Comparison of ENCODE assay signal across 2 cellular contexts in the genomic region with DNA sequence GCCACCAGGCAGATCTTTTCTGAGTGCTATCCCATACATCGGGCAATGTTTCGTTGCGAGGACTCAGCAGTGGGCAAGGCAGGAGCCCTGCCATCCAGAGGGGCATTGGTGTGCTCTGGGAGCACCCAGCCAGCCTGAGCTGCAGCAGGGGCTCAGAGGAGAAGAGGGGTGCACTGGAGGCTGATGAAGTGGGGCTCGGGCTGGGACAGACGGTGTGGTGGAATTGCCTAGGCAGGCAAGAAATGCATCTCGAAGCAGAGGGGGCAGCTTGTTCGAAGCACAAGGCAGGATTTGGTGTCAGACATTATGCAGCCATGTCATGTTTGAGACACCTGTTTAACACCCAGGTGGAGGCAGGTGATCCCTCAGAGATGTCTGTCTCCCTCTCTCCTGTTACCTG.
TF ChIP-seq lines count a peak whose summit lies in the region.

No MANE protein-coding gene starts in this region.

TF ChIP-seq in IMR-90, 13 proteins besides CTCF, POLR2A, EP300 and RAD21:
- TF ChIP-seq FOS (IDR thresholded peaks at IDR 0.05; ENCODE audit: low read depth, low read length), result no peak
- TF ChIP-seq, protein P1, sequence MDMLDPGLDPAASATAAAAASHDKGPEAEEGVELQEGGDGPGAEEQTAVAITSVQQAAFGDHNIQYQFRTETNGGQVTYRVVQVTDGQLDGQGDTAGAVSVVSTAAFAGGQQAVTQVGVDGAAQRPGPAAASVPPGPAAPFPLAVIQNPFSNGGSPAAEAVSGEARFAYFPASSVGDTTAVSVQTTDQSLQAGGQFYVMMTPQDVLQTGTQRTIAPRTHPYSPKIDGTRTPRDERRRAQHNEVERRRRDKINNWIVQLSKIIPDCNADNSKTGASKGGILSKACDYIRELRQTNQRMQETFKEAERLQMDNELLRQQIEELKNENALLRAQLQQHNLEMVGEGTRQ (IDR thresholded peaks at IDR 0.05; ENCODE audit: low read depth, low read length), result no peak
- TF ChIP-seq RCOR1 (IDR thresholded peaks at IDR 0.05; ENCODE audit: insufficient replicate concordance, low read length), result no peak
- TF ChIP-seq, protein P2, sequence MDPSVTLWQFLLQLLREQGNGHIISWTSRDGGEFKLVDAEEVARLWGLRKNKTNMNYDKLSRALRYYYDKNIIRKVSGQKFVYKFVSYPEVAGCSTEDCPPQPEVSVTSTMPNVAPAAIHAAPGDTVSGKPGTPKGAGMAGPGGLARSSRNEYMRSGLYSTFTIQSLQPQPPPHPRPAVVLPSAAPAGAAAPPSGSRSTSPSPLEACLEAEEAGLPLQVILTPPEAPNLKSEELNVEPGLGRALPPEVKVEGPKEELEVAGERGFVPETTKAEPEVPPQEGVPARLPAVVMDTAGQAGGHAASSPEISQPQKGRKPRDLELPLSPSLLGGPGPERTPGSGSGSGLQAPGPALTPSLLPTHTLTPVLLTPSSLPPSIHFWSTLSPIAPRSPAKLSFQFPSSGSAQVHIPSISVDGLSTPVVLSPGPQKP (IDR thresholded peaks at IDR 0.05; ENCODE audit: borderline replicate concordance, low read depth, low read length), result no peak
- TF ChIP-seq RFX5 (IDR thresholded peaks at IDR 0.05; ENCODE audit: low read depth, low read length), result no peak
- no peak for TF ChIP-seq CEBPB (IDR thresholded peaks at IDR 0.05; ENCODE audit: low read depth, low read length)
- no peak for TF ChIP-seq MXI1 (IDR thresholded peaks at IDR 0.05; ENCODE audit: borderline replicate concordance, low read depth, low read length)
- no peak for TF ChIP-seq CHD1 (IDR thresholded peaks at IDR 0.05; ENCODE audit: low read depth, low read length)
- no peak for TF ChIP-seq MAZ (IDR thresholded peaks at IDR 0.05; ENCODE audit: borderline replicate concordance, low read depth, low read length)
- TF ChIP-seq SMC3 (IDR thresholded peaks at IDR 0.05; ENCODE audit: low read depth, low read length), result no peak
- no peak for TF ChIP-seq NFE2L2 (IDR thresholded peaks at IDR 0.05; ENCODE audit: low read depth, low read length)
- no peak for TF ChIP-seq BHLHE40 (IDR thresholded peaks at IDR 0.05; ENCODE audit: low read depth, low read length)
- no peak for TF ChIP-seq MAFK (IDR thresholded peaks at IDR 0.05; ENCODE audit: low read depth, low read length)

TF ChIP-seq in H1, 55 proteins besides CTCF, POLR2A, EP300 and RAD21:
- TF ChIP-seq RNF2 (IDR thresholded peaks at IDR 0.05; ENCODE audit: borderline replicate concordance, low read depth, low read length, missing control alignments, poor library complexity, severe bottlenecking) (no peak), ASH2L (IDR thresholded peaks at IDR 0.05; ENCODE audit: low read length) (no peak), SP4 (IDR thresholded peaks at IDR 0.05; ENCODE audit: low read length) (no peak), BACH1 (IDR thresholded peaks at IDR 0.05; ENCODE audit: low read length) (no peak), CEBPB (IDR thresholded peaks at IDR 0.05; ENCODE audit: low read depth, low read length) (no peak), JUN (IDR thresholded peaks at IDR 0.05; ENCODE audit: low read depth, low read length) (no peak), MAFK (IDR thresholded peaks at IDR 0.05; ENCODE audit: low read depth, low read length) (no peak), SIRT6 (IDR thresholded peaks at IDR 0.05; ENCODE audit: low read length) (no peak), TAF7 (optimal IDR thresholded peaks at IDR 0.05; ENCODE audit: borderline replicate concordance, low read depth, low read length) (no peak), E2F6 (IDR thresholded peaks at IDR 0.05) (no peak), TAF1 (IDR thresholded peaks at IDR 0.05; ENCODE audit: low read depth, low read length) (no peak), SAP30 (IDR thresholded peaks at IDR 0.05; ENCODE audit: insufficient read depth, insufficient replicate concordance, low read length) (no peak), ATF2 (IDR thresholded peaks at IDR 0.05; ENCODE audit: low read length) (no peak), SRF (IDR thresholded peaks at IDR 0.05; ENCODE audit: low read depth, low read length) (no peak), KDM5A (IDR thresholded peaks at IDR 0.05; ENCODE audit: low read length) (no peak), SUZ12 (IDR thresholded peaks at IDR 0.05; ENCODE audit: low read length) (no peak), BRCA1 (IDR thresholded peaks at IDR 0.05; ENCODE audit: low read depth, low read length) (no peak), MAX (IDR thresholded peaks at IDR 0.05) (no peak), CHD1 (IDR thresholded peaks at IDR 0.05; ENCODE audit: low read depth, low read length) (no peak)
- TF ChIP-seq, protein P3, sequence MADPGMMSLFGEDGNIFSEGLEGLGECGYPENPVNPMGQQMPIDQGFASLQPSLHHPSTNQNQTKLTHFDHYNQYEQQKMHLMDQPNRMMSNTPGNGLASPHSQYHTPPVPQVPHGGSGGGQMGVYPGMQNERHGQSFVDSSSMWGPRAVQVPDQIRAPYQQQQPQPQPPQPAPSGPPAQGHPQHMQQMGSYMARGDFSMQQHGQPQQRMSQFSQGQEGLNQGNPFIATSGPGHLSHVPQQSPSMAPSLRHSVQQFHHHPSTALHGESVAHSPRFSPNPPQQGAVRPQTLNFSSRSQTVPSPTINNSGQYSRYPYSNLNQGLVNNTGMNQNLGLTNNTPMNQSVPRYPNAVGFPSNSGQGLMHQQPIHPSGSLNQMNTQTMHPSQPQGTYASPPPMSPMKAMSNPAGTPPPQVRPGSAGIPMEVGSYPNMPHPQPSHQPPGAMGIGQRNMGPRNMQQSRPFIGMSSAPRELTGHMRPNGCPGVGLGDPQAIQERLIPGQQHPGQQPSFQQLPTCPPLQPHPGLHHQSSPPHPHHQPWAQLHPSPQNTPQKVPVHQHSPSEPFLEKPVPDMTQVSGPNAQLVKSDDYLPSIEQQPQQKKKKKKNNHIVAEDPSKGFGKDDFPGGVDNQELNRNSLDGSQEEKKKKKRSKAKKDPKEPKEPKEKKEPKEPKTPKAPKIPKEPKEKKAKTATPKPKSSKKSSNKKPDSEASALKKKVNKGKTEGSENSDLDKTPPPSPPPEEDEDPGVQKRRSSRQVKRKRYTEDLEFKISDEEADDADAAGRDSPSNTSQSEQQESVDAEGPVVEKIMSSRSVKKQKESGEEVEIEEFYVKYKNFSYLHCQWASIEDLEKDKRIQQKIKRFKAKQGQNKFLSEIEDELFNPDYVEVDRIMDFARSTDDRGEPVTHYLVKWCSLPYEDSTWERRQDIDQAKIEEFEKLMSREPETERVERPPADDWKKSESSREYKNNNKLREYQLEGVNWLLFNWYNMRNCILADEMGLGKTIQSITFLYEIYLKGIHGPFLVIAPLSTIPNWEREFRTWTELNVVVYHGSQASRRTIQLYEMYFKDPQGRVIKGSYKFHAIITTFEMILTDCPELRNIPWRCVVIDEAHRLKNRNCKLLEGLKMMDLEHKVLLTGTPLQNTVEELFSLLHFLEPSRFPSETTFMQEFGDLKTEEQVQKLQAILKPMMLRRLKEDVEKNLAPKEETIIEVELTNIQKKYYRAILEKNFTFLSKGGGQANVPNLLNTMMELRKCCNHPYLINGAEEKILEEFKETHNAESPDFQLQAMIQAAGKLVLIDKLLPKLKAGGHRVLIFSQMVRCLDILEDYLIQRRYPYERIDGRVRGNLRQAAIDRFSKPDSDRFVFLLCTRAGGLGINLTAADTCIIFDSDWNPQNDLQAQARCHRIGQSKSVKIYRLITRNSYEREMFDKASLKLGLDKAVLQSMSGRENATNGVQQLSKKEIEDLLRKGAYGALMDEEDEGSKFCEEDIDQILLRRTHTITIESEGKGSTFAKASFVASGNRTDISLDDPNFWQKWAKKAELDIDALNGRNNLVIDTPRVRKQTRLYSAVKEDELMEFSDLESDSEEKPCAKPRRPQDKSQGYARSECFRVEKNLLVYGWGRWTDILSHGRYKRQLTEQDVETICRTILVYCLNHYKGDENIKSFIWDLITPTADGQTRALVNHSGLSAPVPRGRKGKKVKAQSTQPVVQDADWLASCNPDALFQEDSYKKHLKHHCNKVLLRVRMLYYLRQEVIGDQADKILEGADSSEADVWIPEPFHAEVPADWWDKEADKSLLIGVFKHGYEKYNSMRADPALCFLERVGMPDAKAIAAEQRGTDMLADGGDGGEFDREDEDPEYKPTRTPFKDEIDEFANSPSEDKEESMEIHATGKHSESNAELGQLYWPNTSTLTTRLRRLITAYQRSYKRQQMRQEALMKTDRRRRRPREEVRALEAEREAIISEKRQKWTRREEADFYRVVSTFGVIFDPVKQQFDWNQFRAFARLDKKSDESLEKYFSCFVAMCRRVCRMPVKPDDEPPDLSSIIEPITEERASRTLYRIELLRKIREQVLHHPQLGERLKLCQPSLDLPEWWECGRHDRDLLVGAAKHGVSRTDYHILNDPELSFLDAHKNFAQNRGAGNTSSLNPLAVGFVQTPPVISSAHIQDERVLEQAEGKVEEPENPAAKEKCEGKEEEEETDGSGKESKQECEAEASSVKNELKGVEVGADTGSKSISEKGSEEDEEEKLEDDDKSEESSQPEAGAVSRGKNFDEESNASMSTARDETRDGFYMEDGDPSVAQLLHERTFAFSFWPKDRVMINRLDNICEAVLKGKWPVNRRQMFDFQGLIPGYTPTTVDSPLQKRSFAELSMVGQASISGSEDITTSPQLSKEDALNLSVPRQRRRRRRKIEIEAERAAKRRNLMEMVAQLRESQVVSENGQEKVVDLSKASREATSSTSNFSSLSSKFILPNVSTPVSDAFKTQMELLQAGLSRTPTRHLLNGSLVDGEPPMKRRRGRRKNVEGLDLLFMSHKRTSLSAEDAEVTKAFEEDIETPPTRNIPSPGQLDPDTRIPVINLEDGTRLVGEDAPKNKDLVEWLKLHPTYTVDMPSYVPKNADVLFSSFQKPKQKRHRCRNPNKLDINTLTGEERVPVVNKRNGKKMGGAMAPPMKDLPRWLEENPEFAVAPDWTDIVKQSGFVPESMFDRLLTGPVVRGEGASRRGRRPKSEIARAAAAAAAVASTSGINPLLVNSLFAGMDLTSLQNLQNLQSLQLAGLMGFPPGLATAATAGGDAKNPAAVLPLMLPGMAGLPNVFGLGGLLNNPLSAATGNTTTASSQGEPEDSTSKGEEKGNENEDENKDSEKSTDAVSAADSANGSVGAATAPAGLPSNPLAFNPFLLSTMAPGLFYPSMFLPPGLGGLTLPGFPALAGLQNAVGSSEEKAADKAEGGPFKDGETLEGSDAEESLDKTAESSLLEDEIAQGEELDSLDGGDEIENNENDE (IDR thresholded peaks at IDR 0.05; ENCODE audit: insufficient replicate concordance, low read length), result no peak
